In genomic region chr18:56044239-56044638, GRCh38 we compare ENCODE assay signal across 19 cellular contexts.
DNase-seq lines count a peak whose midpoint lies in the region; TF ChIP-seq lines count a peak whose summit lies in the region.
"Had no signal": no experiment of that assay in that cellular context is flagged by ENCODE, and none has a peak within 500 bp of the region (broad histone marks: within the 10 kb centered on the region; RNA-seq: fewer than 3 reads in every experiment).

No MANE protein-coding gene starts in this region.

- TF ChIP-seq CTCF in neural crest cell (conservative IDR thresholded peaks at IDR 0.05): no peak

- H3K36me3 Mint-ChIP-seq in neural crest cell (ENCODE audit: low read depth): peaks cover 21% of the 10 kb centered on the region
- H3K36me3 Mint-ChIP-seq: CD4-positive, alpha-beta memory T cell had no signal

- peak overlapping the region; percentile 90 for H3K27ac Mint-ChIP-seq in neural crest cell (ENCODE audit: unreplicated experiment)
- H3K27ac Mint-ChIP-seq: CD4-positive, alpha-beta memory T cell had no signal

- H3K27me3 Mint-ChIP-seq in neural crest cell (ENCODE audit: low read depth): no peaks in the 10 kb centered on the region
- H3K27me3 Mint-ChIP-seq: CD4-positive, alpha-beta memory T cell had no signal

- in situ Hi-C loops in G401 (cut with HindIII; ENCODE audit: low sequenced_read_pairs): no loop called here

- H3K9me3 Mint-ChIP-seq in neural crest cell: peaks cover 12% of the 10 kb centered on the region

- peaks cover 38% of the 10 kb centered on the region for H3K4me1 Mint-ChIP-seq in neural crest cell
- H3K4me1 Mint-ChIP-seq: CD4-positive, alpha-beta memory T cell had no signal

- DNase-seq in astrocyte of the hippocampus (ENCODE audit: low read depth, low spot score) (peak; percentile 23), globus pallidus (ENCODE audit: low spot score) (peak; percentile 66), neural crest cell (ENCODE audit: low read depth, low spot score) (no peak), superior temporal gyrus (ENCODE audit: extremely low spot score) (peak; percentile 69), A172 (ENCODE audit: low spot score) (no peak), G401 (ENCODE audit: low spot score) (no peak), NCI-H526 (lab: John Stamatoyannopoulos, UW) (no peak), kidney tubule cell (ENCODE audit: low spot score) (no peak)
- DNase-seq: AML-193; CD4-positive, alpha-beta memory T cell; COR-L47; GF-D8; GOT3; HCEC 1CT; KBM-7; NCI-H2029; NCI-H2227 treated with DMSO at 0.1 percent for 48 hours; NCI-H69; RPMI8226 had no signal

- no peak overlapping the region for H3K4me3 Mint-ChIP-seq in neural crest cell
- H3K4me3 Mint-ChIP-seq: CD4-positive, alpha-beta memory T cell had no signal

Comparison
In these comparisons a context has a peak if more than half of its experiments do, and no peak if none do; other contexts are left out.
1. DNase-seq: peak in astrocyte of the hippocampus (single experiment), globus pallidus (single experiment) and superior temporal gyrus (single experiment); none in neural crest cell (single experiment), A172 (single experiment), G401 (single experiment), NCI-H526 (0 of 2) and kidney tubule cell (single experiment).